Comparison of ENCODE assay signal across 21 cellular contexts in genomic region chr4:139647184-139647583, GRCh38.
"Had no signal": no experiment of that assay in that cellular context is flagged by ENCODE, and none has a peak within 500 bp of the region (broad histone marks: within the 10 kb centered on the region; RNA-seq: fewer than 3 reads in every experiment).

No MANE protein-coding gene starts in this region.

- H3K4me1 ChIP-seq: prostate gland, uterus had no signal

- H3K27ac Mint-ChIP-seq: activated naive CD8-positive, alpha-beta T cell; activated T-helper 1 cell treated with anti-CD3 and anti-CD28 coated beads, Interleukin-12 subunit alpha, Interleukin-12 subunit beta, Interleukin-2, Interleukin-4 antibody, amounts not matched to agents 30 ng/mL and 10 ng/mL and 1 ng/mL, durations not matched to agents 14 hours and 24 hours and 36 hours; dendritic cell treated with granulocyte-macrophage colony-stimulating factor and Interleukin-4, amounts not matched to agents 40 ng/mL and 50 ng/mL, for 4 days; neural progenitor cell had no signal

- H3K27me3 ChIP-seq: cardiac muscle cell, neural progenitor cell, right atrium auricular region, tibial nerve, uterus had no signal

- H3K27me3 Mint-ChIP-seq: activated naive CD8-positive, alpha-beta T cell had no signal

- DNase-seq: activated CD4-positive, alpha-beta T cell treated with anti-CD3 and anti-CD28 coated beads, Interleukin-2, amount 50 U/mL, for 1 hour; effector CD8-positive, alpha-beta T cell; foreskin melanocyte; glutamatergic neuron; hippocampal formation; left cardiac atrium; mesendoderm; naive thymus-derived CD4-positive, alpha-beta T cell; stimulated activated CD4-positive, alpha-beta T cell treated with anti-CD3 and anti-CD28 coated beads, Interleukin-2, amount 100 ng/mL, for 24 hours; stimulated activated naive CD8-positive, alpha-beta T cell treated with anti-CD3 and anti-CD28 coated beads, Interleukin-15, Interleukin-2, amounts not matched to agents 100 U/mL and 50 U/mL, for 24 hours; substantia nigra; uterus had no signal

- H3K4me3 Mint-ChIP-seq: activated naive CD8-positive, alpha-beta T cell; activated T-helper 1 cell treated with anti-CD3 and anti-CD28 coated beads, Interleukin-12 subunit alpha, Interleukin-12 subunit beta, Interleukin-2, Interleukin-4 antibody, amounts not matched to agents 30 ng/mL and 10 ng/mL and 1 ng/mL, durations not matched to agents 14 hours and 24 hours and 36 hours; dendritic cell treated with granulocyte-macrophage colony-stimulating factor and Interleukin-4, amounts not matched to agents 40 ng/mL and 50 ng/mL, for 4 days; naive thymus-derived CD4-positive, alpha-beta T cell; neural progenitor cell had no signal

- H3K4me3 ChIP-seq: cardiac muscle cell, neural progenitor cell, prostate gland, right atrium auricular region, tibial nerve, uterus had no signal

- H3K36me3 Mint-ChIP-seq: activated naive CD8-positive, alpha-beta T cell; naive thymus-derived CD4-positive, alpha-beta T cell; neural progenitor cell had no signal

- H3K9me3 ChIP-seq: prostate gland, right atrium auricular region, tibial nerve, uterus had no signal

- H3K36me3 ChIP-seq: cardiac muscle cell, neural progenitor cell, prostate gland, right atrium auricular region, tibial nerve, uterus had no signal

- ATAC-seq: activated CD4-positive, CD25-positive, alpha-beta regulatory T cell treated with anti-CD3 and anti-CD28 coated beads, Interleukin-2, amount 50 U/mL, for 24 hours; left cardiac atrium; naive thymus-derived CD4-positive, alpha-beta T cell; stimulated activated naive CD8-positive, alpha-beta T cell treated with anti-CD3 and anti-CD28 coated beads, Interleukin-15, Interleukin-2, amounts not matched to agents 100 U/mL and 50 U/mL, for 24 hours had no signal

- H3K9me3 Mint-ChIP-seq: activated T-helper 1 cell treated with anti-CD3 and anti-CD28 coated beads, Interleukin-12 subunit alpha, Interleukin-12 subunit beta, Interleukin-2, Interleukin-4 antibody, amounts not matched to agents 30 ng/mL and 10 ng/mL and 1 ng/mL, durations not matched to agents 14 hours and 24 hours and 36 hours; dendritic cell treated with granulocyte-macrophage colony-stimulating factor and Interleukin-4, amounts not matched to agents 40 ng/mL and 50 ng/mL, for 4 days; naive thymus-derived CD4-positive, alpha-beta T cell; neural progenitor cell had no signal

- H3K27ac ChIP-seq: cardiac muscle cell, neural progenitor cell, prostate gland, right atrium auricular region, tibial nerve, uterus had no signal
